17 cellular contexts compared by ENCODE assay signal in the genomic region with DNA sequence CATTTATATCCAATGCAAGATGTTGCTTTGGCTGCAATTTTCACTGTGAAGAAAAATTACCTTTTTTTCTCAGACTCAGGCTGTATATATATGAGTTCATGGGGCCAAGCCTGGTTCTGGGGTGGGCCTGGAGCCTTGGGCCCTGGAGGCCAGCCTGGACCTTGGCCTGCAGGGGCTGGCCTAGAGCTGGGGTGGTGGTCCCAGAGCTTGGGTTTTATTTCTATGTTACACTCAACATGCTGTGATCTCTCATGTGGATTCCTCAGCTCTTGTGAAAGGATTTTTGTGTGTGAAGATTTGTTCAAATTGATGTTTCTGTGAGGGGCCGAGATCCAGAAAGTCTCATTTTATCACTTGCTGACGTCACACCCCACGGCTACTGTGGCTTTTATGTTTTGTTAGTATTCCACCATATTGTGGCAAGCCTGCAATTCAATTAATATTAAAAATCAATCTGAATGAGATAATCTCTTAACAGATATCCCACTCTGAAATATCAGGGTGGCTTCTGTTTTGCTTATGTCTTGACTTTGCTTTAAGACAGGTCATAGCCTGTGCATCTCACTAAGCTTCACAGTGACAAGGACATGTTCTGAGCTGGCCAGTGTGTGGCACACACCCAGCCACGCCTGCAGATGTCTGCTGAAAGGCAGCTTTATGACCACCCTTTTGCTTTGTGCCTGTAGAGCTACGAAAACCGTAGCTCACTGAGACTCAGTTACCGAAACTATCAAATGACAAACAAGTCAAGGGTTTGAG.
DNase-seq lines count a peak whose midpoint lies in the region; ATAC-seq, FAIRE-seq and TF ChIP-seq lines count a peak whose summit lies in the region.
"Had no signal": no experiment of that assay in that cellular context is flagged by ENCODE, and none has a peak within 500 bp of the region (broad histone marks: within the 10 kb centered on the region; RNA-seq: fewer than 3 reads in every experiment).

No MANE protein-coding gene starts in this region.

- H3K9me3 ChIP-seq in SK-N-SH (no peaks in the 10 kb centered on the region), GM12878 (replicated peaks; ENCODE audit: control insufficient read depth, insufficient read depth, low read length) (no peaks in the 10 kb centered on the region), testis (no peaks in the 10 kb centered on the region)
- H3K9me3 ChIP-seq: psoas muscle, uterus had no signal

- RAD21 ChIA-PET in GM12878 (lab: Charles Lee; ENCODE audit: unreplicated experiment): no interaction called here

- H2AFZ ChIP-seq in SK-N-SH (ENCODE audit: low read depth) (no peak overlapping the region; the same call in 1 of the 2 replicates), GM12878 (ENCODE audit: control insufficient read depth, low read depth, low read length) (no peak overlapping the region)

- H4K20me1 ChIP-seq in SK-N-SH (ENCODE audit: insufficient read depth) (no peaks in the 10 kb centered on the region), GM12878 (ENCODE audit: control insufficient read depth, insufficient read depth) (no peaks in the 10 kb centered on the region)

- BruUV-seq in GM12878 (replicated peaks; lab: Mats Ljungman, UMichigan): no TSS peak

- TF ChIP-seq POLR2A in GM12878 (IDR thresholded peaks at IDR 0.05; ENCODE audit: low read depth, low read length) (no peak), testis (IDR thresholded peaks at IDR 0.05) (no peak)

- H3K9me2 ChIP-seq in SK-N-SH: no peaks in the 10 kb centered on the region

- in situ Hi-C loops in GM12878 (cut with MboI): no loop called here

- H3K4me3 ChIP-seq in SK-N-SH (ENCODE audit: low read depth in 2 of 2, low read length in 1 of 2): no peak overlapping the region
- H3K4me3 ChIP-seq in GM12878: no peak overlapping the region
- no peak overlapping the region for H3K4me3 ChIP-seq in testis
- H3K4me3 ChIP-seq: psoas muscle, uterus had no signal

- no peak for TF ChIP-seq RAD21 in SK-N-SH (IDR thresholded peaks at IDR 0.05; ENCODE audit: low read length)
- no peak for TF ChIP-seq RAD21 in GM12878 (IDR thresholded peaks at IDR 0.05; ENCODE audit: insufficient read depth, low read depth, low read length)

- H3K27ac ChIP-seq in SK-N-SH (ENCODE audit: low read depth in 2 of 2, low read length in 1 of 2) (no peak overlapping the region), GM12878 (ENCODE audit: control insufficient read depth, insufficient read depth) (no peak overlapping the region), testis (peak overlapping the region; percentile 11 to 12)
- H3K27ac ChIP-seq: KMS-11, psoas muscle, uterus had no signal

- H3K9ac ChIP-seq in SK-N-SH (no peak overlapping the region), GM12878 (ENCODE audit: control insufficient read depth, insufficient read depth, low read length) (no peak overlapping the region)
- H3K9ac ChIP-seq: KMS-11 had no signal

- no peak for FAIRE-seq in GM12878 (lab: Jason Lieb, UNC)

- H3K4me2 ChIP-seq in SK-N-SH: no peak overlapping the region
- no peak overlapping the region for H3K4me2 ChIP-seq in GM12878 (ENCODE audit: control insufficient read depth, insufficient read depth)
- H3K4me2 ChIP-seq: KMS-11 had no signal

- peak; percentile 32; the same call in 2 of the 3 replicates for ATAC-seq in SK-N-SH treated with all-trans-retinoic acid at 6 μM for 48 hours
- peak; percentile 49; the same call in 2 of the 3 replicates for ATAC-seq in GM12878
- no peak for ATAC-seq in HG03439 (IDR thresholded peaks at IDR 0.05; ENCODE audit: unreplicated experiment)
- ATAC-seq: Panc1, psoas muscle had no signal

- DNase-seq in SK-N-SH (no peak), GM12878 (ENCODE audit: low read depth, low spot score) (no peak), islet precursor cell (peak; percentile 42), testis (peak; percentile 66), T-helper 1 cell (no peak)
- no peak for DNase-seq in stimulated activated CD4-positive, alpha-beta T cell treated with anti-CD3 and anti-CD28 coated beads, Interleukin-2, amount 100 ng/mL, for 48 hours
- DNase-seq: activated CD4-positive, alpha-beta T cell treated with anti-CD3 and anti-CD28 coated beads for 1 hour; CD8-positive, alpha-beta memory T cell; foreskin melanocyte; NCI-H1436; NCI-H526; uterus had no signal

- H3K79me2 ChIP-seq in SK-N-SH (ENCODE audit: insufficient read depth): no peaks in the 10 kb centered on the region
- H3K79me2 ChIP-seq in GM12878 (ENCODE audit: control insufficient read depth, insufficient read depth, low read length): no peaks in the 10 kb centered on the region

- TF ChIP-seq EP300 in SK-N-SH (IDR thresholded peaks at IDR 0.05; ENCODE audit: borderline replicate concordance in 1 of 2, low read depth in 1 of 2, low read length in 1 of 2) (no peak), GM12878 (IDR thresholded peaks at IDR 0.05; ENCODE audit: borderline replicate concordance in 1 of 2, control insufficient read depth in 1 of 2, low read depth in 2 of 2, low read length in 2 of 2) (no peak)

- H3F3A ChIP-seq in SK-N-SH (replicated peaks; ENCODE audit: insufficient read depth): peaks cover 6% of the 10 kb centered on the region

- no peaks in the 10 kb centered on the region for H3K36me3 ChIP-seq in SK-N-SH (replicated peaks in 1 of 2; ENCODE audit: control insufficient read depth in 1 of 2, insufficient read depth in 2 of 2, low read length in 1 of 2)
- H3K36me3 ChIP-seq in GM12878 (ENCODE audit: control insufficient read depth in 2 of 2, insufficient read depth in 2 of 2, low read length in 1 of 2): no peaks in the 10 kb centered on the region
- H3K36me3 ChIP-seq in testis (ENCODE audit: low read depth, missing control alignments): no peaks in the 10 kb centered on the region
- H3K36me3 ChIP-seq: uterus had no signal

- H3K4me1 ChIP-seq in SK-N-SH (ENCODE audit: control insufficient read depth in 1 of 2, insufficient read depth in 2 of 2, low read depth in 1 of 2, low read length in 1 of 2) (no peaks in the 10 kb centered on the region), GM12878 (ENCODE audit: control insufficient read depth, insufficient read depth, low read length) (no peaks in the 10 kb centered on the region), testis (peaks cover 10% of the 10 kb centered on the region)
- H3K4me1 ChIP-seq: psoas muscle, uterus had no signal

- WGBS in SK-N-SH (ENCODE audit: low lambda C conversion rate): 42% methylated on average over 7 of the region's 7 CpGs
- 39% methylated on average over 7 of the region's 7 CpGs for WGBS in GM12878 (ENCODE audit: insufficient coverage, insufficient replicate concordance, low lambda C conversion rate, missing lambda C conversion rate)
- WGBS in testis, 2 donors: 42 to 51% methylated on average over 7 of the region's 7 CpGs

- H3K27me3 ChIP-seq in SK-N-SH (ENCODE audit: insufficient read depth) (no peaks in the 10 kb centered on the region), GM12878 (replicated peaks in 1 of 2; ENCODE audit: control insufficient read depth in 2 of 2, insufficient read depth in 2 of 2, low read length in 1 of 2) (no peaks in the 10 kb centered on the region), testis (no peaks in the 10 kb centered on the region)
- H3K27me3 ChIP-seq: uterus had no signal

- CTCF ChIA-PET in SK-N-SH (lab: Yijun Ruan, JAX) (no interaction called here), GM12878 (lab: Yijun Ruan, JAX) (no interaction called here)

- intact Hi-C loops in GM12878 (cut with micrococcal nuclease; ENCODE audit: unreplicated experiment): no loop called here
- intact Hi-C loops in testis (cut with DNase I; ENCODE audit: low total_unique reads): no loop called here

- SMC1A ChIA-PET in GM12878 (lab: Charles Lee; ENCODE audit: uncharacterized antibody, unreplicated experiment): no interaction called here

- POLR2A ChIA-PET in SK-N-SH (lab: Yijun Ruan, JAX) (no interaction called here), GM12878 (lab: Charles Lee) (no interaction called here)

- TF ChIP-seq CTCF in SK-N-SH (IDR thresholded peaks at IDR 0.05): no peak
- no peak for TF ChIP-seq CTCF in GM12878 (IDR thresholded peaks at IDR 0.05 in 2 of 3, conservative IDR thresholded peaks at IDR 0.05 in 1 of 3; ENCODE audit: control insufficient read depth in 2 of 3, extremely low read depth in 1 of 3, insufficient read depth in 1 of 3, low read depth in 3 of 3, low read length in 3 of 3)
- no peak for TF ChIP-seq CTCF in testis (IDR thresholded peaks at IDR 0.05)

TF ChIP-seq in SK-N-SH treated with all-trans-retinoic acid at 6 μM for 48 hours, 23 proteins besides CTCF, POLR2A, EP300 and RAD21 (continues in another document):
- TF ChIP-seq ZNF565 (CRISPR knock-in tag; conservative IDR thresholded peaks at IDR 0.05; ENCODE audit: low read depth) (no peak), CSDC2 (CRISPR knock-in tag; IDR thresholded peaks at IDR 0.05) (no peak), PPARA (CRISPR knock-in tag; IDR thresholded peaks at IDR 0.05; ENCODE audit: borderline replicate concordance) (no peak), TCF4 (CRISPR knock-in tag; IDR thresholded peaks at IDR 0.05; ENCODE audit: borderline replicate concordance) (no peak), ZFP30 (CRISPR knock-in tag; IDR thresholded peaks at IDR 0.05) (no peak), ISL1 (CRISPR knock-in tag; IDR thresholded peaks at IDR 0.05) (no peak), ZNF70 (CRISPR knock-in tag; IDR thresholded peaks at IDR 0.05) (no peak), TOX (CRISPR knock-in tag; IDR thresholded peaks at IDR 0.05; ENCODE audit: borderline replicate concordance) (no peak)

TF ChIP-seq in SK-N-SH, 30 proteins besides CTCF, POLR2A, EP300 and RAD21 (continues in another document):
- no peak for TF ChIP-seq NFIC (IDR thresholded peaks at IDR 0.05; ENCODE audit: borderline replicate concordance)

TF ChIP-seq in GM12878, 131 proteins besides CTCF, POLR2A, EP300 and RAD21 (continues in another document):
- TF ChIP-seq BACH1 (IDR thresholded peaks at IDR 0.05; ENCODE audit: borderline replicate concordance) (no peak), NRF1 (conservative IDR thresholded peaks at IDR 0.05; ENCODE audit: low read depth, low read length) (no peak), SPI1 (IDR thresholded peaks at IDR 0.05; ENCODE audit: borderline replicate concordance, insufficient read depth, low read depth, low read length) (no peak), CHD4 (IDR thresholded peaks at IDR 0.05) (no peak), IRF4 (IDR thresholded peaks at IDR 0.05; ENCODE audit: low read depth, low read length) (no peak)
- TF ChIP-seq, protein P1, sequence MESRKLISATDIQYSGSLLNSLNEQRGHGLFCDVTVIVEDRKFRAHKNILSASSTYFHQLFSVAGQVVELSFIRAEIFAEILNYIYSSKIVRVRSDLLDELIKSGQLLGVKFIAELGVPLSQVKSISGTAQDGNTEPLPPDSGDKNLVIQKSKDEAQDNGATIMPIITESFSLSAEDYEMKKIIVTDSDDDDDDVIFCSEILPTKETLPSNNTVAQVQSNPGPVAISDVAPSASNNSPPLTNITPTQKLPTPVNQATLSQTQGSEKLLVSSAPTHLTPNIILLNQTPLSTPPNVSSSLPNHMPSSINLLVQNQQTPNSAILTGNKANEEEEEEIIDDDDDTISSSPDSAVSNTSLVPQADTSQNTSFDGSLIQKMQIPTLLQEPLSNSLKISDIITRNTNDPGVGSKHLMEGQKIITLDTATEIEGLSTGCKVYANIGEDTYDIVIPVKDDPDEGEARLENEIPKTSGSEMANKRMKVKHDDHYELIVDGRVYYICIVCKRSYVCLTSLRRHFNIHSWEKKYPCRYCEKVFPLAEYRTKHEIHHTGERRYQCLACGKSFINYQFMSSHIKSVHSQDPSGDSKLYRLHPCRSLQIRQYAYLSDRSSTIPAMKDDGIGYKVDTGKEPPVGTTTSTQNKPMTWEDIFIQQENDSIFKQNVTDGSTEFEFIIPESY (IDR thresholded peaks at IDR 0.05): no peak

Comparison
In these comparisons a context has a peak if more than half of its experiments do, and no peak if none do; other contexts are left out.
1. DNase-seq: peak in islet precursor cell (single experiment) and testis (single experiment); none in SK-N-SH (single experiment), GM12878 (single experiment), T-helper 1 cell (0 of 5) and stimulated activated CD4-positive, alpha-beta T cell treated with anti-CD3 and anti-CD28 coated beads, Interleukin-2, amount 100 ng/mL, for 48 hours (0 of 2).
2. H3K27ac ChIP-seq: peak in testis (2 of 2); none in SK-N-SH (0 of 2) and GM12878 (single experiment).